ENCODE assay signal across 24 cellular contexts in the genomic region with DNA sequence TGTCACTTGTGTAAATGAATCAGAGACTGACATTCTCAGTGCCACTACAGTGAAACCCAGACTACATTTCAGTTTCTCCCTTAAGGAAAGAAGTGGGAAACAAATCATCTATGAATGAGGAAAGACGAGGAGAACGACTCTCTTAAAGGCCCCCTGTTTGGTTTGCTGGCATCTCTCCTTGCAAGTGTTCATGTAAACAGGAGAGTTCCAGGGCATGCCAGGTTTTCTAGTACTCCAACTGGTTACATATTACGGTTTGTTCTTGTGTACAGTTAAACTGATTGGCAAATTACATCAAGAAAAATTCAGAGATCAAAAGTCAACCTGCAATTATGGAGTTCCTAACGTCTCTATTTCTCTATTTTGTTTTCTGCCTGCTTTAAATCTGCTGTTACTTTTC.
"Had no signal": no experiment of that assay in that cellular context is flagged by ENCODE, and none has a peak within 500 bp of the region (broad histone marks: within the 10 kb centered on the region; RNA-seq: fewer than 3 reads in every experiment).

No MANE protein-coding gene starts in this region.

- H3K9me2 ChIP-seq: SK-N-SH had no signal

- H3K4me2 ChIP-seq: KMS-11, SK-N-SH had no signal

- H3K27ac ChIP-seq: KMS-11, RWPE1 had no signal

- DNase-seq: Kasumi-1, MV-4-11, NCI-H1048, NCI-H1105, NCI-H1417, NCI-H1436 treated with DMSO at 0.1 percent for 48 hours, NCI-H1694, NCI-H1930, NCI-H2081, NCI-H2107, NCI-H2227 treated with DMSO at 0.1 percent for 48 hours, NCI-H524, NCI-H526 treated with DMSO at 0.1 percent for 48 hours, NCI-H748 treated with DMSO at 0.1 percent for 48 hours, PC-3, SHP77, SK-N-SH, SW 1271, T-cell had no signal

- H3K27ac Mint-ChIP-seq: IgD-negative memory B cell, T-cell had no signal

- ATAC-seq: K562, Panc1, PC-3, T-cell had no signal

- H3K9ac ChIP-seq: KMS-11, SK-N-SH had no signal

- H3K4me1 Mint-ChIP-seq: IgD-negative memory B cell, T-cell had no signal

- H3K4me3 ChIP-seq: K562 had no signal

- H3K27me3 Mint-ChIP-seq: IgD-negative memory B cell, T-cell had no signal

- H3K36me3 Mint-ChIP-seq: IgD-negative memory B cell, T-cell had no signal

- H3K4me3 Mint-ChIP-seq: IgD-negative memory B cell, T-cell had no signal
